ENCODE assay signal across 23 cellular contexts in the genomic region with DNA sequence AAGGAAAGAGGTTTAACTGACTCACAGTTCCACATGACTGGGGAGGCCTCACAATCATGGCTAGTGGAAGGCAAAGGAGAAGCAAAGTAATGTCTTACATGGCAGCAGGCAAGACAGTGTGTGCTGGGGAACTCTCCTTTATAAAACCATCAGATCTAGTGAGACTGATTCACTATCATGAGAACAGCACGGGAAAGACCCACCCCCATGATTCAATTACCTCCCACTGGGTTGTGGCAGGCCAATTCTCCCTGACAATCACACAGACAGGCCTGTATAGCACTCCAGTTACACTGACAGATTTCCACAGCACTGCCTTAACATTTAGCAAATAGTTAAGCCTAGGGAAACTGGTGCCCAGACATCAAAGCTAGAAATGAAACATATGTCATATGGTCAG. TPM values are rescaled to one million over a fixed set of nuclear protein-coding genes. Genes with fewer than 3 reads are reported as not detected.
DNase-seq lines count a peak whose midpoint lies in the region; ATAC-seq, FAIRE-seq and TF ChIP-seq lines count a peak whose summit lies in the region.
"Had no signal": no experiment of that assay in that cellular context is flagged by ENCODE, and none has a peak within 500 bp of the region (broad histone marks: within the 10 kb centered on the region; RNA-seq: fewer than 3 reads in every experiment).

No MANE protein-coding gene starts in this region.

- no peak overlapping the region for H3K4me3 ChIP-seq in cardiac muscle cell
- H3K4me3 ChIP-seq in brain microvascular endothelial cell (ENCODE audit: low read depth, low read length): no peak overlapping the region
- no peak overlapping the region for H3K4me3 ChIP-seq in keratinocyte (ENCODE audit: control insufficient read depth in 2 of 3, extremely low read depth in 1 of 3, insufficient read depth in 2 of 3, low read depth in 1 of 3, low read length in 3 of 3)
- no peak overlapping the region for H3K4me3 ChIP-seq in upper lobe of right lung
- H3K4me3 ChIP-seq: SJSA1 had no signal

- H3K27me3 ChIP-seq in cardiac muscle cell (no peaks in the 10 kb centered on the region), brain microvascular endothelial cell (replicated peaks) (no peaks in the 10 kb centered on the region), keratinocyte (ENCODE audit: control insufficient read depth, extremely low read depth, insufficient read depth, low read length) (no peaks in the 10 kb centered on the region), upper lobe of right lung (no peaks in the 10 kb centered on the region)
- H3K27me3 ChIP-seq: SJSA1 had no signal

- in situ Hi-C loops in brain microvascular endothelial cell (cut with HindIII; ENCODE audit: low pct_ligation_motif_present, low sequenced_read_pairs): no loop called here
- in situ Hi-C loops in GM13976 (cut with MboI; ENCODE audit: low sequenced_read_pairs, unreplicated experiment): no loop called here

- no peaks in the 10 kb centered on the region for H3K4me1 ChIP-seq in cardiac muscle cell (ENCODE audit: low read depth)
- H3K4me1 ChIP-seq in keratinocyte (ENCODE audit: control insufficient read depth, extremely low read depth, insufficient read depth, low read length): peaks cover 35% of the 10 kb centered on the region
- H3K4me1 ChIP-seq in upper lobe of right lung: no peaks in the 10 kb centered on the region
- H3K4me1 ChIP-seq: SJSA1 had no signal

- H3K36me3 ChIP-seq in cardiac muscle cell: no peaks in the 10 kb centered on the region
- H3K36me3 ChIP-seq in brain microvascular endothelial cell (replicated peaks): no peaks in the 10 kb centered on the region
- H3K36me3 ChIP-seq in keratinocyte (ENCODE audit: control insufficient read depth in 2 of 2, extremely low read depth in 1 of 2, insufficient read depth in 2 of 2, low read length in 2 of 2): peaks cover 0 to 3% of the 10 kb centered on the region in 2 experiments
- no peaks in the 10 kb centered on the region for H3K36me3 ChIP-seq in upper lobe of right lung
- H3K36me3 ChIP-seq: SJSA1 had no signal

- intact Hi-C loops in left cardiac atrium (cut with DNase I): no loop called here
- intact Hi-C loops in upper lobe of right lung (cut with DNase I): no loop called here

- H3K79me2 ChIP-seq in keratinocyte (ENCODE audit: control insufficient read depth, insufficient read depth, low read length): no peaks in the 10 kb centered on the region

- H4K20me1 ChIP-seq in keratinocyte (ENCODE audit: control insufficient read depth, extremely low read depth, insufficient read depth, low read length): no peaks in the 10 kb centered on the region

- FAIRE-seq in keratinocyte (lab: Jason Lieb, UNC) (no peak), urothelium cell line (lab: Jason Lieb, UNC) (peak; percentile 48), GM12891 (lab: Jason Lieb, UNC) (no peak)
- FAIRE-seq: H1 had no signal

- DNase-seq in cardiac muscle cell (ENCODE audit: low read depth in 1 of 2, low spot score in 1 of 2) (no peak), left cardiac atrium (no peak), brain microvascular endothelial cell (peak; percentile 62), keratinocyte (ENCODE audit: low read depth, low spot score) (no peak), urothelium cell line (ENCODE audit: low spot score) (no peak), GM13976 (ENCODE audit: low spot score) (no peak), GM12891 (ENCODE audit: insufficient read length, low spot score) (no peak), upper lobe of right lung (no peak)
- DNase-seq: DMS153, HCEC 1CT, NCI-H1092, NCI-H1417 treated with DMSO at 0.1 percent for 48 hours, NCI-H187, NCI-H2081 treated with DMSO at 0.1 percent for 48 hours, NCI-H2171, NCI-H226, NCI-H510A, NCI-H69, Right ventricle myocardium superior, RPMI8226 had no signal

- no peak for TF ChIP-seq POLR2A in GM12891 (IDR thresholded peaks at IDR 0.05; ENCODE audit: low read depth, low read length)

- TF ChIP-seq CTCF in cardiac muscle cell (IDR thresholded peaks at IDR 0.05; ENCODE audit: low read depth, low read length) (no peak), brain microvascular endothelial cell (IDR thresholded peaks at IDR 0.05; ENCODE audit: low read depth, low read length, missing control alignments) (no peak), keratinocyte (optimal IDR thresholded peaks at IDR 0.05 in 1 of 3, IDR thresholded peaks at IDR 0.05 in 1 of 3, conservative IDR thresholded peaks at IDR 0.05 in 1 of 3; ENCODE audit: extremely low read depth in 1 of 3, insufficient read depth in 2 of 3, low read length in 3 of 3) (no peak), GM13976 (IDR thresholded peaks at IDR 0.05; ENCODE audit: borderline replicate concordance, control extremely low read depth, extremely low read depth, insufficient read depth, missing control alignments) (no peak), upper lobe of right lung (IDR thresholded peaks at IDR 0.05) (no peak)

- H3K4me2 ChIP-seq in keratinocyte (ENCODE audit: control insufficient read depth, extremely low read depth, insufficient read depth, low read depth, low read length): no peak overlapping the region
- H3K4me2 ChIP-seq: KMS-11 had no signal

- H3K9me3 ChIP-seq in cardiac muscle cell (ENCODE audit: low read depth) (no peaks in the 10 kb centered on the region), keratinocyte (ENCODE audit: control insufficient read depth, low read depth, low read length) (no peaks in the 10 kb centered on the region), upper lobe of right lung (no peaks in the 10 kb centered on the region)
- H3K9me3 ChIP-seq: SJSA1 had no signal

- no peak overlapping the region for H3K9ac ChIP-seq in keratinocyte (ENCODE audit: control insufficient read depth, extremely low read depth, insufficient read depth, low read length)
- H3K9ac ChIP-seq: KMS-11 had no signal

- peak overlapping the region; percentile 56 for H2AFZ ChIP-seq in keratinocyte (ENCODE audit: control insufficient read depth, low read length)

- H3K27ac ChIP-seq in cardiac muscle cell: peak overlapping the region; percentile 65
- H3K27ac ChIP-seq in brain microvascular endothelial cell: no peak overlapping the region
- H3K27ac ChIP-seq in keratinocyte (ENCODE audit: control insufficient read depth, insufficient read depth, low read length): no peak overlapping the region
- H3K27ac ChIP-seq in upper lobe of right lung: no peak overlapping the region
- H3K27ac ChIP-seq: KMS-11, SJSA1 had no signal

- ATAC-seq in left cardiac atrium: no peak
- ATAC-seq in upper lobe of right lung: no peak

- dilution Hi-C loops in keratinocyte (cut with MboI; ENCODE audit: extremely low pct_ligation_motif_present, low sequenced_read_pairs): no loop called here

- peaks cover 3% of the 10 kb centered on the region for H3K9me1 ChIP-seq in keratinocyte (ENCODE audit: control insufficient read depth, extremely low read depth, insufficient read depth, low read length)

TF ChIP-seq in GM12891, 5 proteins besides CTCF, POLR2A, EP300 and RAD21:
- TF ChIP-seq POU2F2 (IDR thresholded peaks at IDR 0.05; ENCODE audit: low read depth, low read length) (no peak), PAX5 (IDR thresholded peaks at IDR 0.05; ENCODE audit: insufficient read depth, low read length, severe bottlenecking) (no peak), TAF1 (IDR thresholded peaks at IDR 0.05; ENCODE audit: low read depth, low read length) (no peak), SPI1 (IDR thresholded peaks at IDR 0.05; ENCODE audit: low read depth, low read length) (no peak), POLR2AphosphoS5 (IDR thresholded peaks at IDR 0.05; ENCODE audit: low read depth, low read length) (no peak)

RNA-seq across cellular contexts. Expression of gene HERC5, which starts 9.6 kb away (rescaled TPM):
- total RNA-seq in cardiac muscle cell (1.7 and 2.4 TPM in 2 replicates), left cardiac atrium (1 to 10 TPM; 2.4 to 3.7 TPM), upper lobe of right lung (18.4 TPM)
- polyA plus RNA-seq in cardiac muscle cell (1.1 and 3.2 TPM in 2 replicates), keratinocyte (1.8 to 3.4 TPM (median 2.7 TPM) in 3 replicates)
- 0.54 TPM for polyA plus RNA-seq in keratinocyte (2011; ENCODE audit: low read depth)
- polyA plus RNA-seq in keratinocyte (2011; cell fraction: cytosol; rRNA removed): 1.4 and 2.6 TPM in 2 replicates
- 1.6 and 2.3 TPM in 2 replicates for polyA plus RNA-seq in keratinocyte (2011; cell fraction: nucleus; rRNA removed)
- 0.52 and 3.4 TPM in 2 replicates for polyA plus RNA-seq in keratinocyte (2012; ENCODE audit: low replicate concordance)
- polyA minus RNA-seq in keratinocyte: 0.59 to 4.0 TPM (median 2.2 TPM) in 3 replicates
- polyA minus RNA-seq in keratinocyte (2011; cell fraction: cytosol; rRNA and poly(A)+ RNA removed): 1.2 TPM
- 1.3 and 2.2 TPM in 2 replicates for polyA minus RNA-seq in keratinocyte (2011; cell fraction: nucleus; rRNA and poly(A)+ RNA removed)
- polyA plus RNA-seq in GM12891 (2012; ENCODE audit: low read depth, missing spikeins): 15.8 TPM
